Comparison of ENCODE assay signal across 21 cellular contexts in genomic region chr16:57699899-57700298, GRCh38. TPM values are rescaled to one million over a fixed set of nuclear protein-coding genes. Genes with fewer than 3 reads are reported as not detected.
A peak's percentile ranks its signal among the peaks of the same experiment; 100 is the strongest.
DNase-seq lines count a peak whose midpoint lies in the region; TF ChIP-seq lines count a peak whose summit lies in the region.
"Had no signal": no experiment of that assay in that cellular context is flagged by ENCODE, and none has a peak within 500 bp of the region (broad histone marks: within the 10 kb centered on the region; RNA-seq: fewer than 3 reads in every experiment).

No MANE protein-coding gene starts in this region.

- no TSS peak for BruUV-seq in Caco-2 (replicated peaks; lab: Mats Ljungman, UMichigan)

- CTCF ChIA-PET in Caco-2 (lab: Charles Lee), result interaction anchor here (2.3 kb wide), 1 partner anchor 36 kb away, joined by 18 read pairs; the partner anchor contains the start of gene KATNB1

- 88% methylated on average over 7 of the region's 7 CpGs for WGBS in hepatocyte (ENCODE audit: low lambda C conversion rate, missing lambda C conversion rate)

- H3K79me2 ChIP-seq in hepatocyte, result no peaks in the 10 kb centered on the region

- H3K9me2 ChIP-seq in hepatocyte (replicated peaks; ENCODE audit: insufficient read depth), result no peaks in the 10 kb centered on the region

- H3K4me3 Mint-ChIP-seq in activated T-cell treated with anti-CD3 and anti-CD28 coated beads, Interleukin-2, amount 50 U/mL, for 24 hours, result no peak overlapping the region
- no peak overlapping the region for H3K4me3 Mint-ChIP-seq in Caco-2 (ENCODE audit: unreplicated experiment)
- H3K4me3 Mint-ChIP-seq: CD14-positive monocyte; CD4-positive, alpha-beta memory T cell; GM23338; IgD-negative memory B cell had no signal

- no peaks in the 10 kb centered on the region for H3K36me3 Mint-ChIP-seq in activated T-cell treated with anti-CD3 and anti-CD28 coated beads, Interleukin-2, amount 50 U/mL, for 24 hours (ENCODE audit: low read depth)
- no peaks in the 10 kb centered on the region for H3K36me3 Mint-ChIP-seq in Caco-2 (ENCODE audit: insufficient read depth, unreplicated experiment)
- H3K36me3 Mint-ChIP-seq: CD14-positive monocyte; CD4-positive, alpha-beta memory T cell; IgD-negative memory B cell had no signal

- no peaks in the 10 kb centered on the region for H3K27me3 Mint-ChIP-seq in activated T-cell treated with anti-CD3 and anti-CD28 coated beads, Interleukin-2, amount 50 U/mL, for 24 hours
- no peaks in the 10 kb centered on the region for H3K27me3 Mint-ChIP-seq in Caco-2 (ENCODE audit: insufficient read depth, unreplicated experiment)
- H3K27me3 Mint-ChIP-seq: CD4-positive, alpha-beta memory T cell; IgD-negative memory B cell had no signal

- H3K4me3 ChIP-seq in Caco-2 (ENCODE audit: low read depth, low read length) (no peak overlapping the region), hepatocyte (no peak overlapping the region)
- H3K4me3 ChIP-seq: BLaER1, GM23338 had no signal

- no peak overlapping the region for H2AFZ ChIP-seq in hepatocyte
- H2AFZ ChIP-seq: GM23338 had no signal

- TF ChIP-seq CTCF in Caco-2 (IDR thresholded peaks at IDR 0.05; ENCODE audit: insufficient read depth in 1 of 2, low read depth in 1 of 2, low read length in 1 of 2, severe bottlenecking in 1 of 2, unreplicated experiment in 1 of 2), result no peak
- no peak for TF ChIP-seq CTCF in hepatocyte (IDR thresholded peaks at IDR 0.05; ENCODE audit: poor library complexity)

- peak overlapping the region; percentile 72 for H3K27ac ChIP-seq in hepatocyte
- H3K27ac ChIP-seq: 22Rv1, BLaER1 had no signal

- intact Hi-C loops in Caco-2 (cut with micrococcal nuclease; ENCODE audit: unreplicated experiment), result loop anchor here (2.0 to 5.0 kb wide), 2 partner anchors 23 to 33 kb away; partner anchors contain the start of gene ADGRG3
- intact Hi-C loops in posterior vena cava (cut with DNase I), result no loop called here

- H3K9me3 ChIP-seq in Caco-2 (no peaks in the 10 kb centered on the region), hepatocyte (ENCODE audit: low read depth) (no peaks in the 10 kb centered on the region)
- H3K9me3 ChIP-seq: BLaER1 had no signal

- H3K4me1 Mint-ChIP-seq in activated T-cell treated with anti-CD3 and anti-CD28 coated beads, Interleukin-2, amount 50 U/mL, for 24 hours (ENCODE audit: low read depth), result peaks cover 1% of the 10 kb centered on the region
- peaks cover 33% of the 10 kb centered on the region for H3K4me1 Mint-ChIP-seq in Caco-2 (ENCODE audit: low read depth, unreplicated experiment)
- H3K4me1 Mint-ChIP-seq: CD4-positive, alpha-beta memory T cell had no signal

- in situ Hi-C loops in G401 (cut with HindIII; ENCODE audit: low sequenced_read_pairs), result no loop called here

- H3K27ac Mint-ChIP-seq in activated T-cell treated with anti-CD3 and anti-CD28 coated beads, Interleukin-2, amount 50 U/mL, for 24 hours, result peak overlapping the region; percentile 17
- H3K27ac Mint-ChIP-seq in Caco-2 (ENCODE audit: unreplicated experiment), result peak overlapping the region; percentile 97
- H3K27ac Mint-ChIP-seq: CD4-positive, alpha-beta memory T cell; GM23338; IgD-negative memory B cell had no signal

- no peaks in the 10 kb centered on the region for H3K36me3 ChIP-seq in Caco-2 (ENCODE audit: control insufficient read depth, insufficient read depth, low read length)
- no peaks in the 10 kb centered on the region for H3K36me3 ChIP-seq in hepatocyte (replicated peaks; ENCODE audit: insufficient read depth, low read depth)
- H3K36me3 ChIP-seq: BLaER1 had no signal

- DNase-seq in activated T-cell treated with anti-CD3 and anti-CD28 coated beads, Interleukin-2, amount 50 U/mL, for 24 hours, result no peak
- DNase-seq in activated T-cell treated with anti-CD3 and anti-CD28 coated beads for 4 hours (no peak), Caco-2 (no peak), hepatocyte (ENCODE audit: low spot score) (no peak), posterior vena cava (ENCODE audit: low spot score) (peak; percentile 74), G401 (ENCODE audit: low spot score) (no peak), DMS153 treated with DMSO at 0.1 percent for 48 hours (lab: John Stamatoyannopoulos, UW; ENCODE audit: unreplicated experiment) (no peak), SIG-M5 treated with dmso at 0.1 percent for 504 hours (lab: John Stamatoyannopoulos, UW; ENCODE audit: unreplicated experiment) (no peak)
- DNase-seq: Calu3; CD4-positive, alpha-beta memory T cell; DMS53; DND-41; EL; HCEC 1CT had no signal

- POLR2A ChIA-PET in Caco-2 (lab: Charles Lee), result interaction anchor here (2.1 kb wide), 1 partner anchor 36 kb away, joined by 18 read pairs; the partner anchor contains the start of gene KATNB1

- no peak overlapping the region for H3K4me2 ChIP-seq in hepatocyte
- H3K4me2 ChIP-seq: BLaER1, GM23338 had no signal

- H3K4me1 ChIP-seq in Caco-2 (peaks cover 60% of the 10 kb centered on the region), hepatocyte (ENCODE audit: insufficient read depth) (peaks cover 28% of the 10 kb centered on the region)

- H3K9me3 Mint-ChIP-seq in activated T-cell treated with anti-CD3 and anti-CD28 coated beads, Interleukin-2, amount 50 U/mL, for 24 hours, result no peaks in the 10 kb centered on the region
- H3K9me3 Mint-ChIP-seq in Caco-2 (ENCODE audit: unreplicated experiment), result no peaks in the 10 kb centered on the region
- H3K9me3 Mint-ChIP-seq: CD4-positive, alpha-beta memory T cell; GM23338; IgD-negative memory B cell had no signal

- H3K27me3 ChIP-seq in Caco-2 (replicated peaks; ENCODE audit: control insufficient read depth, insufficient read depth, low read length) (no peaks in the 10 kb centered on the region), hepatocyte (no peaks in the 10 kb centered on the region)
- H3K27me3 ChIP-seq: BLaER1 had no signal

- no peaks in the 10 kb centered on the region for H4K20me1 ChIP-seq in hepatocyte (ENCODE audit: insufficient read depth, poor library complexity, severe bottlenecking)
- H4K20me1 ChIP-seq: BLaER1 had no signal

RNA-seq across cellular contexts. Expression of gene DRC7, which starts 5.3 kb away (rescaled TPM):
- 1.1 and 1.2 TPM in 2 replicates for total RNA-seq in Caco-2 (2022)
- 0.27 TPM in 1 of 2 replicates, not detected in the other for total RNA-seq in hepatocyte
- polyA plus RNA-seq in hepatocyte, result 0.93 TPM in 1 of 2 replicates, not detected in the other
- total RNA-seq in posterior vena cava, result not detected
- 0.37 TPM in 1 of 2 replicates, not detected in the other for total RNA-seq in G401 (2014; rRNA removed; shearing (Covaris generic))
- total RNA-seq: A673; Calu3; CD4-positive, alpha-beta memory T cell; GM23338 had no signal
- polyA plus RNA-seq: AG04450; CD4-positive, alpha-beta memory T cell; GM23338; IgD-negative memory B cell had no signal

RNA-seq across cellular contexts. Expression of gene ADGRG3, which starts 31.8 kb away (rescaled TPM):
- total RNA-seq in Caco-2 (2022) (0.25 TPM in 1 of 2 replicates, not detected in the other), hepatocyte (0.20 TPM in 1 of 2 replicates, not detected in the other), posterior vena cava (10 to 100 TPM in 1 of 2 donors, 1 to 10 TPM in 1; 6.8 to 10.4 TPM)
- not detected in 2 replicates for polyA plus RNA-seq in hepatocyte
- not detected in 2 replicates for total RNA-seq in G401 (2014; rRNA removed; shearing (Covaris generic))
- total RNA-seq: A673; Calu3; CD4-positive, alpha-beta memory T cell; GM23338 had no signal
- polyA plus RNA-seq: AG04450; CD4-positive, alpha-beta memory T cell; GM23338; IgD-negative memory B cell had no signal

RNA-seq across cellular contexts. Expression of gene KATNB1, which starts 35.7 kb away (rescaled TPM):
- 31.8 and 32.4 TPM in 2 replicates for total RNA-seq in Caco-2 (2022)
- 8.9 and 12.3 TPM in 2 replicates for total RNA-seq in hepatocyte
- 15.3 and 19.0 TPM in 2 replicates for polyA plus RNA-seq in hepatocyte
- total RNA-seq in posterior vena cava, result 10 to 100 TPM in 1 of 2 donors, 1 to 10 TPM in 1; 9.1 to 12.8 TPM
- total RNA-seq in G401 (2014; rRNA removed; shearing (Covaris generic)), result 46.6 and 55.6 TPM in 2 replicates
